In the genomic region with DNA sequence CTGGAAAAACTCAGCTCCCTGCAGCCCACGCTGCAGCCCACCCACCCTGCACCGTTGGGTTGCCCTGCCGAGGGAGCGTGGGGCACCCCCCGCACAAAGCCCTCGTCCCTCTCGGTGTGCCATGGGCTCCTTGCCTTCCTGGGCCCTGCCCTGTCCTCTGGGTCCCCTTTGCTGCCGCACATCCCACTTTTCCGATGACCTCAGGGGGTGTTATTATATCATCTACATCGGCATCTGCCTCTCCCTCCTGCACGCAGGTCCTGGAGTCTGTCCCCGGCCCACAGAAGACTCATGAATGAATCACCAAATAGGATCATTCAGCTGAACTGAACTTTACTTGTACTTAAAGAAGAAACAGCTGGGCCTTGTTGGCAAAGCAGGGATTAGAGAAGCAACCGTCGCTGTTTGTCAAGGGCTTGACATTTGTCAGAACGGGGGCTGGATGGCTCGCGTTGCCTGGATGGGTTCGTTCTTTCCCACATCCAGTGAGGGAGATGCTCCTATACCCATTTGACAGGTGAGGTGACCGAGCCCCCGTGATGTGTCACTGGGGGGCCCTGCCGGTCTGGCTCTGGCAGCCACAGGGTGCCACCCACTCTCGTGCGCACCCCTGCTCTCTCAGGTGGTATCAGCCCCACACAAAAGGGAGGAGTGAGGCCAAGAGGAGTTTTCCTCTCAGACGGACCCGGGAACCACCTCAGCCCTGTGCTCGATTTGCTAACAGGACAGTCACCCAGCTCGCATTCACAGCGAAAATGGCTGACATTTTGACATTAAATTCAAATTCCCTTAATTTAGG, we compare ENCODE assay signal across 13 cellular contexts. TPM values are rescaled to one million over a fixed set of nuclear protein-coding genes. Genes with fewer than 3 reads are reported as not detected.
DNase-seq lines count a peak whose midpoint lies in the region; ATAC-seq, FAIRE-seq and TF ChIP-seq lines count a peak whose summit lies in the region.
"Had no signal": no experiment of that assay in that cellular context is flagged by ENCODE, and none has a peak within 500 bp of the region (broad histone marks: within the 10 kb centered on the region; RNA-seq: fewer than 3 reads in every experiment).

No MANE protein-coding gene starts in this region.

- no peaks in the 10 kb centered on the region for H3K27me3 ChIP-seq in PC-3 (ENCODE audit: low read length)
- no peaks in the 10 kb centered on the region for H3K27me3 ChIP-seq in skeletal muscle satellite cell (ENCODE audit: control insufficient read depth, insufficient read depth, low read length)

- peak overlapping the region; percentile 51 for H3K27ac ChIP-seq in PC-3 (ENCODE audit: low read length)

- no peaks in the 10 kb centered on the region for H3K79me2 ChIP-seq in PC-3 (ENCODE audit: low read length)

- H4K20me1 ChIP-seq in PC-3 (ENCODE audit: low read length) = no peaks in the 10 kb centered on the region

- H3K36me3 ChIP-seq in PC-3 (ENCODE audit: low read depth, low read length) = no peaks in the 10 kb centered on the region
- H3K36me3 ChIP-seq in skeletal muscle satellite cell (ENCODE audit: insufficient read depth, low read length) = no peaks in the 10 kb centered on the region

- FAIRE-seq in GM12891 (lab: Jason Lieb, UNC) = no peak
- FAIRE-seq: TTC549 had no signal

- H3K4me3 ChIP-seq in PC-3 (ENCODE audit: low read length) (no peak overlapping the region), skeletal muscle satellite cell (ENCODE audit: low read length) (no peak overlapping the region)

- intact Hi-C loops in PC-3 (cut with micrococcal nuclease) = no loop called here

- H3K9ac ChIP-seq in PC-3 (ENCODE audit: low read length) (no peak overlapping the region), skeletal muscle satellite cell (ENCODE audit: low read depth, low read length) (peak overlapping the region; percentile 65)

- BruUV-seq in PC-3 (replicated peaks; lab: Mats Ljungman, UMichigan) = no TSS peak

- no peaks in the 10 kb centered on the region for H3K9me3 ChIP-seq in PC-3 (ENCODE audit: low read length)
- H3K9me3 ChIP-seq in skeletal muscle satellite cell (replicated peaks; ENCODE audit: low read length) = no peaks in the 10 kb centered on the region

- H3K4me2 ChIP-seq in PC-3 (ENCODE audit: low read length) = peak overlapping the region; percentile 22; the same call in 1 of the 2 replicates
- H3K4me2 ChIP-seq in skeletal muscle satellite cell (ENCODE audit: low read length) = peak overlapping the region; percentile 66

- POLR2A ChIA-PET in PC-3 (lab: Charles Lee; ENCODE audit: unreplicated experiment) = no interaction called here

- ATAC-seq in PC-3 = peak; percentile 70

- TF ChIP-seq CTCF in PC-3 (conservative IDR thresholded peaks at IDR 0.05; ENCODE audit: low read depth, low read length) = no peak

- no peaks in the 10 kb centered on the region for H3F3A ChIP-seq in PC-3 (ENCODE audit: low read length, unreplicated experiment)

- H3K4me1 ChIP-seq in PC-3 (ENCODE audit: insufficient read depth, low read length) (peaks cover 18% of the 10 kb centered on the region), skeletal muscle satellite cell (ENCODE audit: control insufficient read depth, insufficient read depth, low read length) (peaks cover 46% of the 10 kb centered on the region)

- no peak overlapping the region for H2AFZ ChIP-seq in PC-3 (ENCODE audit: low read length)

- peak; percentile 88 for DNase-seq in GM04504 (ENCODE audit: low read depth)
- peak; percentile 69 for DNase-seq in PC-3
- peak; percentile 93 for DNase-seq in fibroblast of peridontal ligament (ENCODE audit: extremely low read depth)
- DNase-seq in stimulated activated CD4-positive, alpha-beta T cell treated with anti-CD3 and anti-CD28 coated beads, Interleukin-4, amount 100 ng/mL, for 24 hours = no peak
- no peak for DNase-seq in GM12891 (ENCODE audit: insufficient read length, low spot score)
- no peak for DNase-seq in HT-29 (ENCODE audit: low spot score)
- no peak for DNase-seq in NCI-H526 (lab: John Stamatoyannopoulos, UW)
- DNase-seq: activated T-cell treated with anti-CD3 and anti-CD28 coated beads for 4 hours, amygdala, midbrain, NCI-H2227 treated with DMSO at 0.1 percent for 48 hours had no signal

- CTCF ChIA-PET in PC-3 (lab: Charles Lee) = no interaction called here

- no peaks in the 10 kb centered on the region for H3K9me2 ChIP-seq in PC-3 (replicated peaks; ENCODE audit: low read length)

- no peak for TF ChIP-seq POLR2A in GM12891 (IDR thresholded peaks at IDR 0.05; ENCODE audit: low read depth, low read length)

TF ChIP-seq in GM12891, 5 proteins besides CTCF, POLR2A, EP300 and RAD21:
- TF ChIP-seq TAF1 (IDR thresholded peaks at IDR 0.05; ENCODE audit: low read depth, low read length) (no peak), POLR2AphosphoS5 (IDR thresholded peaks at IDR 0.05; ENCODE audit: low read depth, low read length) (no peak), POU2F2 (IDR thresholded peaks at IDR 0.05; ENCODE audit: low read depth, low read length) (no peak), SPI1 (IDR thresholded peaks at IDR 0.05; ENCODE audit: low read depth, low read length) (no peak), PAX5 (IDR thresholded peaks at IDR 0.05; ENCODE audit: insufficient read depth, low read length, severe bottlenecking) (no peak)

RNA-seq across cellular contexts. Expression of a gene that starts 58.6 kb away (rescaled TPM):
- total RNA-seq in PC-3 (2014; rRNA removed) = not detected in 2 replicates
- total RNA-seq in skeletal muscle satellite cell (2012; rRNA removed) = 12.9 and 16.2 TPM in 2 replicates
- polyA plus RNA-seq in GM12891 (2012; ENCODE audit: low read depth, missing spikeins) = not detected
- total RNA-seq in HT-29 (2014; rRNA removed; shearing (Covaris generic)) = not detected in 2 replicates

Comparison
In these comparisons a context has a peak if more than half of its experiments do, and no peak if none do; other contexts are left out.
1. DNase-seq: peak in GM04504 (single experiment), PC-3 (single experiment) and fibroblast of peridontal ligament (single experiment); none in stimulated activated CD4-positive, alpha-beta T cell treated with anti-CD3 and anti-CD28 coated beads, Interleukin-4, amount 100 ng/mL, for 24 hours (single experiment), GM12891 (single experiment), HT-29 (single experiment) and NCI-H526 (0 of 2).